In the genomic region with DNA sequence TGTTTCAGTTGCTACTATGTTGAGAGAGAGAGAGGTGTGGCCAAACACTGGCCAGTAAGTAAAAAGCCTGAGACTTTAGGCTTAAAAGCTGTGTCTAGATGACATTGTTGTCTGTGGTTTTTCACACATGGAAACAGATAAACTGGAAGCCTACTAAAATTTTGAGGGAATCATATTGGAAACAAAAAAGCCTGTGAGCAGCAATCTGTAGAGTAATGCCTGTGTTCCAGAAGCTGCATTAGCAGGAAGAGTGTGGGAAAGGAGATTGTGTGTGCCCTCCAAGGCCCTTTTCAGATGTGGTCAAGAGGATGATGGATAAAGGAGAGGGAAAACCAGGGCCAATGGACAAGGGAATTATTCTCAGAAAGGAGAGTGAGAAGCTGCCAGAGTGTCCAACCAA, we compare ENCODE assay signal across 8 cellular contexts.
"Had no signal": no experiment of that assay in that cellular context is flagged by ENCODE, and none has a peak within 500 bp of the region (broad histone marks: within the 10 kb centered on the region; RNA-seq: fewer than 3 reads in every experiment).

No MANE protein-coding gene starts in this region.

- H3K27ac Mint-ChIP-seq: IgD-negative memory B cell had no signal

- H3K27ac ChIP-seq: HL-60, KMS-11 had no signal

- H3K4me3 Mint-ChIP-seq: IgD-negative memory B cell had no signal

- DNase-seq: IMR-90, KBM-7, KG1 had no signal

- H3K36me3 Mint-ChIP-seq: IgD-negative memory B cell had no signal

- H3K4me1 Mint-ChIP-seq: IgD-negative memory B cell had no signal

- H3K4me3 ChIP-seq: K562 had no signal

- ATAC-seq: HepG2, K562 had no signal
